Comparison of ENCODE assay signal across 8 cellular contexts in genomic region chr14:103628221-103628683, GRCh38. TPM values are rescaled to one million over a fixed set of nuclear protein-coding genes. Genes with fewer than 3 reads are reported as not detected.
DNase-seq lines count a peak whose midpoint lies in the region; ATAC-seq and TF ChIP-seq lines count a peak whose summit lies in the region.

No MANE protein-coding gene starts in this region.

- peak overlapping the region; percentile 89 to 100 (median 90) for H3K4me3 ChIP-seq in esophagus squamous epithelium
- H3K4me3 ChIP-seq in mucosa of rectum (ENCODE audit: low read length in 2 of 2): peak overlapping the region; percentile 79 to 93
- peak overlapping the region; percentile 87 to 99 (median 93) for H3K4me3 ChIP-seq in upper lobe of left lung

- TF ChIP-seq CTCF in activated B cell treated with CpG ODN at 0.5 μM for 24 hours (IDR thresholded peaks at IDR 0.05) (no peak), esophagus squamous epithelium (IDR thresholded peaks at IDR 0.05) (no peak), upper lobe of left lung (IDR thresholded peaks at IDR 0.05) (peak in 1 of 6 experiments; percentile 6)

- POLR2A ChIA-PET in activated B cell treated with CpG ODN at 0.5 μM for 24 hours (lab: Charles Lee): interaction anchor here (0.6 to 1.6 kb wide), 5 partner anchors 24 to 293 kb away, joined by 3 to 4 read pairs (median 3); partner anchors contain the start of genes BAG5, XRCC3 and ZFYVE21

- peaks cover 39 to 85% (median 52%) of the 10 kb centered on the region in 3 donors for H3K4me1 ChIP-seq in esophagus squamous epithelium
- peaks cover 37 to 38% of the 10 kb centered on the region in 2 donors for H3K4me1 ChIP-seq in mucosa of rectum (ENCODE audit: control insufficient read depth in 2 of 2, insufficient read depth in 2 of 2, low read length in 2 of 2)
- peaks cover 57 to 78% (median 68%) of the 10 kb centered on the region in 4 donors for H3K4me1 ChIP-seq in upper lobe of left lung

- H3K9me3 ChIP-seq in esophagus squamous epithelium (no peaks in the 10 kb centered on the region), mucosa of rectum (ENCODE audit: control insufficient read depth in 2 of 2, low read length in 2 of 2) (no peaks in the 10 kb centered on the region), upper lobe of left lung (no peaks in the 10 kb centered on the region)

- H3K4me1 Mint-ChIP-seq in activated B cell treated with CpG ODN at 0.5 μM for 24 hours: peaks cover 61% of the 10 kb centered on the region

- H3K36me3 Mint-ChIP-seq in activated B cell treated with CpG ODN at 0.5 μM for 24 hours (ENCODE audit: low read depth): peaks cover 6% of the 10 kb centered on the region

- peak overlapping the region; percentile 83 for H3K27ac Mint-ChIP-seq in activated B cell treated with CpG ODN at 0.5 μM for 24 hours

- peak overlapping the region; percentile 85 for H3K4me3 Mint-ChIP-seq in activated B cell treated with CpG ODN at 0.5 μM for 24 hours

- DNase-seq in DMS53 (lab: John Stamatoyannopoulos, UW): peak; percentile 84
- peak; percentile 50 for DNase-seq in activated B cell treated with CpG ODN at 0.5 μM for 24 hours
- DNase-seq in esophagus squamous epithelium (lab: John Stamatoyannopoulos, UW): no peak
- DNase-seq in upper lobe of left lung: peak; percentile 90 to 93

- WGBS in esophagus squamous epithelium, 2 donors: 0 to 1% methylated on average over 2 to 14 of the region's 31 CpGs
- WGBS in upper lobe of left lung, 2 donors: 2 to 3% methylated on average over 13 to 17 of the region's 31 CpGs

- intact Hi-C loops in activated B cell treated with CpG ODN at 0.5 μM for 24 hours (cut with micrococcal nuclease) (loop anchor here (2.0 to 5.0 kb wide), 4 partner anchors 64 to 293 kb away; partner anchors contain the start of genes BAG5, COA8 and MARK3), esophagus squamous epithelium (cut with DNase I) (loop anchor here (10.0 kb wide), 1 partner anchor 53 kb away; no protein-coding TSS in a partner anchor)

- H3K27me3 ChIP-seq in esophagus squamous epithelium (no peaks in the 10 kb centered on the region), mucosa of rectum (ENCODE audit: control insufficient read depth in 2 of 2, insufficient read depth in 2 of 2, low read length in 2 of 2) (no peaks in the 10 kb centered on the region), upper lobe of left lung (no peaks in the 10 kb centered on the region)

- H3K27me3 Mint-ChIP-seq in activated B cell treated with CpG ODN at 0.5 μM for 24 hours: no peaks in the 10 kb centered on the region

- peak overlapping the region; percentile 94 to 96 for H3K9ac ChIP-seq in mucosa of rectum (ENCODE audit: low read depth in 1 of 2, low read length in 2 of 2)

- H3K9me3 Mint-ChIP-seq in activated B cell treated with CpG ODN at 0.5 μM for 24 hours: no peaks in the 10 kb centered on the region

- no peak for TF ChIP-seq EP300 in upper lobe of left lung (IDR thresholded peaks at IDR 0.05)

- ATAC-seq in HG03521 (IDR thresholded peaks at IDR 0.05; ENCODE audit: unreplicated experiment) (peak; percentile 14), activated B cell treated with CpG ODN at 0.5 μM for 24 hours (ENCODE audit: low read depth) (peak; percentile 9), upper lobe of left lung (ENCODE audit: low FRiP score in 2 of 2) (peak; percentile 69 to 84), HG02870 (IDR thresholded peaks at IDR 0.05; ENCODE audit: unreplicated experiment) (no peak), HG03457 (IDR thresholded peaks at IDR 0.05; ENCODE audit: unreplicated experiment) (no peak)

- peak overlapping the region; percentile 98 to 100 (median 98) for H3K27ac ChIP-seq in esophagus squamous epithelium
- peak overlapping the region; percentile 93 to 96 for H3K27ac ChIP-seq in mucosa of rectum (ENCODE audit: low read depth in 2 of 2, low read length in 2 of 2)
- H3K27ac ChIP-seq in upper lobe of left lung: peak overlapping the region; percentile 98 to 100 (median 99)

- peaks cover 0 to 23% (median 0%) of the 10 kb centered on the region in 3 donors for H3K36me3 ChIP-seq in esophagus squamous epithelium
- peaks cover 0 to 3% of the 10 kb centered on the region in 2 donors for H3K36me3 ChIP-seq in mucosa of rectum (ENCODE audit: control insufficient read depth in 2 of 2, insufficient read depth in 2 of 2, low read length in 2 of 2)
- peaks cover 0 to 8% (median 0%) of the 10 kb centered on the region in 4 donors for H3K36me3 ChIP-seq in upper lobe of left lung

- TF ChIP-seq POLR2A in esophagus squamous epithelium (IDR thresholded peaks at IDR 0.05): peak in 2 of 4 donors; percentile 70 to 82
- peak in 2 of 4 donors; percentile 76 to 77 for TF ChIP-seq POLR2A in upper lobe of left lung (IDR thresholded peaks at IDR 0.05)

- CTCF ChIA-PET in activated B cell treated with CpG ODN at 0.5 μM for 24 hours (lab: Charles Lee): interaction anchor here (0.6 to 0.9 kb wide), 2 partner anchors 52 to 63 kb away, joined by 3 to 4 read pairs; no protein-coding TSS in a partner anchor

RNA-seq across cellular contexts. Expression of gene KLC1, which starts 0.8 kb away (rescaled TPM):
- total RNA-seq in activated B cell treated with CpG ODN at 0.5 μM for 24 hours (126 and 153 TPM in 2 replicates), esophagus squamous epithelium (100 to 1,000 TPM; 101 to 285 (median 194) TPM), upper lobe of left lung (100 to 1,000 TPM; 175 to 614 (median 267) TPM)

Comparison
In these comparisons a context has a peak if more than half of its experiments do, and no peak if none do; other contexts are left out.
1. ATAC-seq: peak in HG03521 (single experiment), activated B cell treated with CpG ODN at 0.5 μM for 24 hours (single experiment) and upper lobe of left lung (2 of 2); none in HG02870 (single experiment) and HG03457 (single experiment).
2. Peak in every context shown above with its lines, with median percentiles within 50 percentile points of each other: H3K27ac ChIP-seq and H3K4me3 ChIP-seq.